In the genomic region with DNA sequence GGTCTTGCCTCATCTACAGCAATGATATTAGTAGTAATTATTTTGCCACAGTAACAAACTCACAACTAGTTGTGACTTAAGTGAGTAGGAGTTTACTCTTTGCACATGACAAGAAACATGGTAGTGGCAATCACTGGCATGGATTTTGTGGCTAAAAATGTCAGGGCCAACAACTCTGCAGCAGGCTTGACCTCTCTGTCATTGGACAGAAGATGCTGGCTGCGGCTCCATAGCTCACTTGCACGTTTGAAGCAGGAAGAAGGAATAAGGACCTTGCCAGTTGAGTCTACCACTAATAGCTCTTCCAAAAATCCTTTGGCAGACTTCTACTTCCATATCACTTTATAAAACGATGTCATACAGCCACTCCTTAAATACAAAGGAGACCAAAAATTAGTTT, we compare ENCODE assay signal across 7 cellular contexts.
"Had no signal": no experiment of that assay in that cellular context is flagged by ENCODE, and none has a peak within 500 bp of the region (broad histone marks: within the 10 kb centered on the region; RNA-seq: fewer than 3 reads in every experiment).

No MANE protein-coding gene starts in this region.

- H3K4me3 Mint-ChIP-seq: GM23338, H9 had no signal

- H3K4me3 ChIP-seq: GM23338, K562 had no signal

- H2AFZ ChIP-seq: GM23338 had no signal

- H3K9me3 Mint-ChIP-seq: H9 had no signal

- FAIRE-seq: H1, H54, HTR-8/SVneo, K562 had no signal

- H3K4me2 ChIP-seq: GM23338 had no signal

- DNase-seq: H9, HCEC 1CT had no signal

- ATAC-seq: GM23338, K562 had no signal

- H3K27ac Mint-ChIP-seq: GM23338 had no signal
